9 cellular contexts compared by ENCODE assay signal in genomic region chr4:170990989-170991589, GRCh38.
DNase-seq lines count a peak whose midpoint lies in the region; ATAC-seq and TF ChIP-seq lines count a peak whose summit lies in the region.
"Had no signal": no experiment of that assay in that cellular context is flagged by ENCODE, and none has a peak within 500 bp of the region (broad histone marks: within the 10 kb centered on the region; RNA-seq: fewer than 3 reads in every experiment).

No MANE protein-coding gene starts in this region.

- H3K27me3 Mint-ChIP-seq in endothelial cell (ENCODE audit: unreplicated experiment): no peaks in the 10 kb centered on the region
- no peaks in the 10 kb centered on the region for H3K27me3 Mint-ChIP-seq in activated naive CD8-positive, alpha-beta T cell treated with anti-CD3 and anti-CD28 coated beads for 36 hours
- H3K27me3 Mint-ChIP-seq: central memory CD8-positive, alpha-beta T cell had no signal

- no peak overlapping the region for H3K27ac ChIP-seq in 22Rv1

- no peaks in the 10 kb centered on the region for H3K9me3 Mint-ChIP-seq in endothelial cell (ENCODE audit: unreplicated experiment)
- peaks cover 2% of the 10 kb centered on the region for H3K9me3 Mint-ChIP-seq in activated naive CD8-positive, alpha-beta T cell treated with anti-CD3 and anti-CD28 coated beads for 36 hours

- H3K4me1 Mint-ChIP-seq in endothelial cell (ENCODE audit: unreplicated experiment): no peaks in the 10 kb centered on the region
- no peaks in the 10 kb centered on the region for H3K4me1 Mint-ChIP-seq in activated naive CD8-positive, alpha-beta T cell treated with anti-CD3 and anti-CD28 coated beads for 36 hours
- H3K4me1 Mint-ChIP-seq: central memory CD8-positive, alpha-beta T cell had no signal

- DNase-seq in NCI-H748 treated with DMSO at 0.1 percent for 48 hours (lab: John Stamatoyannopoulos, UW) (peak; percentile 57), endothelial cell (ENCODE audit: low spot score) (peak; percentile 49), superior temporal gyrus (ENCODE audit: extremely low spot score) (no peak)
- DNase-seq in activated naive CD8-positive, alpha-beta T cell treated with anti-CD3 and anti-CD28 coated beads for 36 hours: no peak

- no peak overlapping the region for H3K27ac Mint-ChIP-seq in endothelial cell (ENCODE audit: unreplicated experiment)
- no peak overlapping the region for H3K27ac Mint-ChIP-seq in activated naive CD8-positive, alpha-beta T cell treated with anti-CD3 and anti-CD28 coated beads for 36 hours

- no peak overlapping the region for H3K4me3 Mint-ChIP-seq in endothelial cell (ENCODE audit: unreplicated experiment)
- H3K4me3 Mint-ChIP-seq in activated naive CD8-positive, alpha-beta T cell treated with anti-CD3 and anti-CD28 coated beads for 36 hours: no peak overlapping the region
- H3K4me3 Mint-ChIP-seq: central memory CD8-positive, alpha-beta T cell had no signal

- TF ChIP-seq CTCF in 22Rv1 (IDR thresholded peaks at IDR 0.05) (peak; percentile 55), endothelial cell (IDR thresholded peaks at IDR 0.05; ENCODE audit: unreplicated experiment) (peak; percentile 37)

- ATAC-seq in GM18867 (IDR thresholded peaks at IDR 0.05; ENCODE audit: unreplicated experiment): peak; percentile 94
- ATAC-seq in HG03025 (IDR thresholded peaks at IDR 0.05; ENCODE audit: low FRiP score, unreplicated experiment): peak; percentile 90
- no peak for ATAC-seq in activated CD4-positive, CD25-positive, alpha-beta regulatory T cell treated with anti-CD3 and anti-CD28 coated beads, Interleukin-2, amount 50 U/mL, for 24 hours

- no peaks in the 10 kb centered on the region for H3K36me3 Mint-ChIP-seq in endothelial cell (ENCODE audit: low read depth, unreplicated experiment)
- H3K36me3 Mint-ChIP-seq in activated naive CD8-positive, alpha-beta T cell treated with anti-CD3 and anti-CD28 coated beads for 36 hours: no peaks in the 10 kb centered on the region

Comparison
In these comparisons a context has a peak if more than half of its experiments do, and no peak if none do; other contexts are left out.
1. ATAC-seq: peak in GM18867 (single experiment) and HG03025 (single experiment); none in activated CD4-positive, CD25-positive, alpha-beta regulatory T cell treated with anti-CD3 and anti-CD28 coated beads, Interleukin-2, amount 50 U/mL, for 24 hours (0 of 2).
2. DNase-seq: peak in NCI-H748 treated with DMSO at 0.1 percent for 48 hours (single experiment) and endothelial cell (single experiment); none in activated naive CD8-positive, alpha-beta T cell treated with anti-CD3 and anti-CD28 coated beads for 36 hours (single experiment) and superior temporal gyrus (single experiment).